ENCODE assay signal across 17 cellular contexts in the genomic region with DNA sequence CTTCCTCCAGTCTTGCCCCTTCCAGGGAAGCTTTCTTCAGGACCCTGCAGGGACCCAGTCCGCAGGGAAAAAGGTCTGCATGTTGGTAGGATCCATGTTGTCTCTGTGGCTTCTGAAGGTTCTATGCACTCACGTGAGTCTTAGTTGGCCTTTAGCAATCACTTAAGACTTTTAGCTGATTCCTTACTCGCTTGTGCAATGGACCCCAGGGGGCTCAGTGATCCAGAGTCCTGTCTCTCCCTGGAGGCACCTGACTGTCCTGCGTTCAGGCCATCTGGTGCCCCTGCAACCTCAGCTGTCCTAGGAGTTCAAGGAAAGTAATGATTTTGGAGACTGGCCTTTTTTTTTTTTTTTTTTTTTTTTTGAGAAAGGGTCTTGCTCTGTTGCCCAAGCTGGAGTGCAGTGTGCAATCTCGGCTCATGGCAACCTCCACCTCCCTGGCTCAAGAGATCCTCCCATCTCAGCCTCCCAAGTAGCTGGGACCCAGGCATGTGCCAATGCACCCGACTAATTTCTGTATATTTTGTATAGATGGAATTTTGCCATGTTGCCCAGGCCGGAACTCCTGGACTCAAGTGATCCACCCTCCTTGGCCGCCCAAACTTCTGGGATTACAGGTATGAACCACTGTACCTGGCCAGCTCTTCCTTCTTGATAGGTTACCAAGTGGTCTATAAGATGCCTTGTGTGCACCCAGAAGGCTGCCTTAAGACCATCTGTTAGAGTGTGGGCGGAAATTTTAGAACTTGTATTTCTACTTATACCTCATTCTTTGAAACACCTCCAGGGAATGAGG. TPM values are rescaled to one million over a fixed set of nuclear protein-coding genes. Genes with fewer than 3 reads are reported as not detected.
"Had no signal": no experiment of that assay in that cellular context is flagged by ENCODE, and none has a peak within 500 bp of the region (broad histone marks: within the 10 kb centered on the region; RNA-seq: fewer than 3 reads in every experiment).

No MANE protein-coding gene starts in this region.

- DNase-seq: activated B cell treated with CpG ODN at 0.5 μM for 24 hours; activated gamma-delta T cell; amygdala; cerebellar nuclear complex; esophagus squamous epithelium; foreskin fibroblast; glutamatergic neuron; left cardiac atrium; naive thymus-derived CD8-positive, alpha-beta T cell; SHP77 treated with DMSO at 0.1 percent for 48 hours; stimulated activated CD4-positive, alpha-beta T cell treated with anti-CD3 and anti-CD28 coated beads, Interleukin-15, amount 100 ng/mL, for 24 hours; stimulated activated CD4-positive, alpha-beta T cell treated with anti-CD3 and anti-CD28 coated beads, Interleukin-4, amount 100 ng/mL, for 24 hours; T-helper 2 cell had no signal

- H3K27ac ChIP-seq: esophagus squamous epithelium, tibial artery had no signal

- ATAC-seq: left cardiac atrium; naive thymus-derived CD8-positive, alpha-beta T cell had no signal

- H3K4me3 ChIP-seq: esophagus squamous epithelium, tibial artery had no signal

- H3K27me3 ChIP-seq: esophagus squamous epithelium, tibial artery had no signal

RNA-seq across cellular contexts. Expression of gene PPP4R4, which starts 49.3 kb away (rescaled TPM):
- total RNA-seq: activated B cell treated with CpG ODN at 0.5 μM for 24 hours, dermis microvascular lymphatic vessel endothelial cell, lung microvascular endothelial cell, pulmonary artery endothelial cell had no signal
